In the genomic region with DNA sequence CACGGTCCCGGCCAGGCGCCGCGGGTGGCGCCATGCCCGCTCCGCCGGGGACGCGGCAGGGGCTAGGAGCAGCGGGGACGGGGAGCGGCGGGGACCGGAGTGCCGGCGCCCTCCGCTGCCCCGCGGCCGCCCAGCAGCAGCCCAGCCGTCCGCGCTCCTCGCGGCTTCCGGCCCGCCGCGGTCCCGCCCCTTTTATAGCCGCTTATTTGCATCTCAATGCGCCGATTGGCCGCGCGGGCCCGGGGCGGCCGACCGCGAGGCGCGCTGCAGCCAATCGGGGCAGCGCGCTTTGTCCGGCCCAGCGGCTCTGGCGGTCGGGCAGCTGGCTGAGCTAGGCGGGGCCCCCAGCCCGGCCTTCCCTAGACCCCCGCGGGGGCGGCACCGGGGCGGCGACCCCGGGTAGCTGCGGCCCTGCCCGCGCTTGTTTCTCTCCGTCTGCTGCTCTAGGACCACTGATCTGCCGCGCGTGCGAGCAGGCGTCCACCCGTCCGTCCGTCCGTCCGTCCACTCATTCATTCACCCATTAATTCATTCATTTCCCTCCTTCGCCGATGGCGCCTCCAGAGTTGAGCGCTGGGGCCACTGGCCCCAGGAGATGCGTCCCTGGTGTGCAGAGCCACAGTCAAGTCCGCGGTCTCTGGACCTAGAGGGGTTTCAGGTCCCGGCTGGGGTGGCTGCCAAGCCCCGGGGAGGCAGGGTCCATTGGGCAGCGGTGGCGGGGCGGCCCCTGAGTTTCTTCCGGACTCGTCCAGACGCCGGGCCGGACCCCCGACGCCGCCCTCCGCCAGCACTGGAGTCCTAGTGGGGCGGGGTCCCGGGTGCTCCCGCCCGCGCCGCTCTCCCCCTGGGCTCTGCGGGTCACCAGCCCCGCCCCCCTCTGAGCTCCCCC, we compare ENCODE assay signal across 1 cellular context.
A peak's percentile ranks its signal among the peaks of the same experiment; 100 is the strongest.
TF ChIP-seq lines count a peak whose summit lies in the region.

Gene HES6 (minus strand): TSS at position 167 of the 889 bp plus-strand sequence. CDS start 133 bp downstream, at position 34.

TF ChIP-seq in HEK293, 187 proteins besides CTCF, POLR2A, EP300 and RAD21 (continued from another document):
- TF ChIP-seq ZNF48 (tag by site-specific recombination; IDR thresholded peaks at IDR 0.05) (no peak), PATZ1 (tag by site-specific recombination; IDR thresholded peaks at IDR 0.05) (peak; percentile 90), ZNF777 (tag by site-specific recombination; IDR thresholded peaks at IDR 0.05; ENCODE audit: borderline replicate concordance) (peak; percentile 51; the same call in 1 of the 2 replicates), ZNF416 (tag by site-specific recombination; IDR thresholded peaks at IDR 0.05) (no peak), ZNF76 (tag by site-specific recombination; IDR thresholded peaks at IDR 0.05; ENCODE audit: borderline replicate concordance, low read depth) (peak; percentile 40; the same call in 1 of the 2 replicates), KLF7 (tag by site-specific recombination; IDR thresholded peaks at IDR 0.05; ENCODE audit: borderline replicate concordance) (peak; percentile 41; the same call in 1 of the 2 replicates), ZNF664 (tag by site-specific recombination; IDR thresholded peaks at IDR 0.05) (no peak), KLF9 (tag by site-specific recombination; IDR thresholded peaks at IDR 0.05; ENCODE audit: low read depth) (peak; percentile 48), ZNF585B (tag by site-specific recombination; IDR thresholded peaks at IDR 0.05) (no peak), ZNF610 (tag by site-specific recombination; IDR thresholded peaks at IDR 0.05; ENCODE audit: borderline replicate concordance) (no peak), ZNF624 (tag by site-specific recombination; IDR thresholded peaks at IDR 0.05) (no peak), ZBTB8A (tag by site-specific recombination; IDR thresholded peaks at IDR 0.05) (peak; percentile 2), YY1 (tag by site-specific recombination; IDR thresholded peaks at IDR 0.05) (no peak), ZXDB (tag by site-specific recombination; IDR thresholded peaks at IDR 0.05) (peak; percentile 45; the same call in 1 of the 2 replicates), ZNF292 (tag by site-specific recombination; IDR thresholded peaks at IDR 0.05; ENCODE audit: borderline replicate concordance, low read depth) (no peak), ZNF157 (tag by site-specific recombination; IDR thresholded peaks at IDR 0.05) (no peak)
- TF ChIP-seq, protein P1, sequence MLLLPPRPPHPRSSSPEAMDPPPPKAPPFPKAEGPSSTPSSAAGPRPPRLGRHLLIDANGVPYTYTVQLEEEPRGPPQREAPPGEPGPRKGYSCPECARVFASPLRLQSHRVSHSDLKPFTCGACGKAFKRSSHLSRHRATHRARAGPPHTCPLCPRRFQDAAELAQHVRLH (tag by site-specific recombination; IDR thresholded peaks at IDR 0.05) = no peak
